ENCODE assay signal across 12 cellular contexts in genomic region chr1:94411217-94411616, GRCh38. TPM values are rescaled to one million over a fixed set of nuclear protein-coding genes. Genes with fewer than 3 reads are reported as not detected.
DNase-seq lines count a peak whose midpoint lies in the region; ATAC-seq and TF ChIP-seq lines count a peak whose summit lies in the region.
"Had no signal": no experiment of that assay in that cellular context is flagged by ENCODE, and none has a peak within 500 bp of the region (broad histone marks: within the 10 kb centered on the region; RNA-seq: fewer than 3 reads in every experiment).

No MANE protein-coding gene starts in this region.

- H3K9me3 ChIP-seq in Karpas-422 (ENCODE audit: low read length) = no peaks in the 10 kb centered on the region
- H3K9me3 ChIP-seq in ascending aorta = no peaks in the 10 kb centered on the region
- H3K9me3 ChIP-seq in SJCRH30 (replicated peaks) = no peaks in the 10 kb centered on the region
- H3K9me3 ChIP-seq: body of pancreas had no signal

- H2AFZ ChIP-seq in Karpas-422 (ENCODE audit: low read length) = peak overlapping the region; percentile 49; the same call in 1 of the 2 replicates

- no peaks in the 10 kb centered on the region for H3K36me3 ChIP-seq in GM06990 (ENCODE audit: control insufficient read depth, insufficient read depth, low read length)
- no peaks in the 10 kb centered on the region for H3K36me3 ChIP-seq in Karpas-422 (ENCODE audit: insufficient read depth, low read length)
- H3K36me3 ChIP-seq in ascending aorta = no peaks in the 10 kb centered on the region
- H3K36me3 ChIP-seq in SJCRH30 = no peaks in the 10 kb centered on the region

- H3K4me2 ChIP-seq in Karpas-422 (ENCODE audit: low read depth, low read length, poor library complexity, severe bottlenecking) = peak overlapping the region; percentile 37

- TF ChIP-seq CTCF in GM06990 (IDR thresholded peaks at IDR 0.05; ENCODE audit: insufficient read depth, low read length, poor library complexity, severe bottlenecking) = no peak
- no peak for TF ChIP-seq CTCF in ascending aorta (IDR thresholded peaks at IDR 0.05)

- H3K4me1 ChIP-seq in Karpas-422 (ENCODE audit: low read length) = peaks cover 35% of the 10 kb centered on the region
- H3K4me1 ChIP-seq in ascending aorta = no peaks in the 10 kb centered on the region
- H3K4me1 ChIP-seq in SJCRH30 = no peaks in the 10 kb centered on the region

- H4K20me1 ChIP-seq in Karpas-422 (ENCODE audit: insufficient read depth, low read depth, low read length) = no peaks in the 10 kb centered on the region

- no peaks in the 10 kb centered on the region for H3K79me2 ChIP-seq in Karpas-422 (ENCODE audit: low read length)

- H3K9ac ChIP-seq in Karpas-422 (ENCODE audit: low read length) = no peak overlapping the region

- no peaks in the 10 kb centered on the region for H3K9me2 ChIP-seq in Karpas-422 (replicated peaks; ENCODE audit: insufficient read depth, low read length)

- no peaks in the 10 kb centered on the region for H3K27me3 ChIP-seq in GM06990 (replicated peaks; ENCODE audit: control insufficient read depth, insufficient read depth, low read length)
- H3K27me3 ChIP-seq in Karpas-422 (ENCODE audit: low read length) = no peaks in the 10 kb centered on the region
- H3K27me3 ChIP-seq in ascending aorta = no peaks in the 10 kb centered on the region
- H3K27me3 ChIP-seq in SJCRH30 = no peaks in the 10 kb centered on the region
- H3K27me3 ChIP-seq: body of pancreas had no signal

- peak; percentile 21 for DNase-seq in GM06990 (ENCODE audit: extremely low read depth, insufficient read length)
- peak; percentile 65 for DNase-seq in Karpas-422
- no peak for DNase-seq in NCI-H2227 treated with DMSO at 0.1 percent for 48 hours (lab: John Stamatoyannopoulos, UW)
- no peak for DNase-seq in Kasumi-1 (lab: John Stamatoyannopoulos, UW)
- no peak for DNase-seq in ascending aorta (ENCODE audit: low spot score in 2 of 2)
- no peak for DNase-seq in SJCRH30
- DNase-seq: body of pancreas; MM.1S; stimulated activated naive CD4-positive, alpha-beta T cell treated with Interleukin-2 at 50 U/mL for 16 hours had no signal

- H3K4me3 ChIP-seq in GM06990 (replicated peaks; ENCODE audit: low read depth, low read length) = no peak overlapping the region
- no peak overlapping the region for H3K4me3 ChIP-seq in Karpas-422 (ENCODE audit: low read length)
- H3K4me3 ChIP-seq in ascending aorta = no peak overlapping the region
- H3K4me3 ChIP-seq in SJCRH30 = no peak overlapping the region
- H3K4me3 ChIP-seq: body of pancreas had no signal

- ATAC-seq in GM19455 (IDR thresholded peaks at IDR 0.05; ENCODE audit: unreplicated experiment) (peak; percentile 72), HG02938 (IDR thresholded peaks at IDR 0.05; ENCODE audit: unreplicated experiment) (peak; percentile 92)
- ATAC-seq: body of pancreas, HCT116 had no signal

- intact Hi-C loops in ascending aorta (cut with DNase I) = loop anchor here (10.0 kb wide), 2 partner anchors 824 to 1066 kb away; partner anchors contain the start of genes DR1 and RWDD3

- H3K27ac ChIP-seq in Karpas-422 (ENCODE audit: low read length) (no peak overlapping the region), ascending aorta (no peak overlapping the region), SJCRH30 (no peak overlapping the region)
- H3K27ac ChIP-seq: body of pancreas had no signal

RNA-seq across cellular contexts. Expression of gene ABCD3, which starts 7.0 kb away (rescaled TPM):
- 13.1 and 19.5 TPM in 2 replicates for total RNA-seq in Karpas-422 (2014; rRNA removed; shearing (Covaris generic); ENCODE audit: low replicate concordance)
- total RNA-seq in ascending aorta = 8.8 TPM
- total RNA-seq in SJCRH30 (2014; rRNA removed; shearing (Covaris generic)) = 52.0 and 53.4 TPM in 2 replicates

Comparison
In these comparisons a context has a peak if more than half of its experiments do, and no peak if none do; other contexts are left out.
1. DNase-seq: peak in GM06990 (single experiment) and Karpas-422 (single experiment); none in NCI-H2227 treated with DMSO at 0.1 percent for 48 hours (single experiment), Kasumi-1 (0 of 2), ascending aorta (0 of 2) and SJCRH30 (0 of 2).